Comparison of ENCODE assay signal across 10 cellular contexts in the genomic region with DNA sequence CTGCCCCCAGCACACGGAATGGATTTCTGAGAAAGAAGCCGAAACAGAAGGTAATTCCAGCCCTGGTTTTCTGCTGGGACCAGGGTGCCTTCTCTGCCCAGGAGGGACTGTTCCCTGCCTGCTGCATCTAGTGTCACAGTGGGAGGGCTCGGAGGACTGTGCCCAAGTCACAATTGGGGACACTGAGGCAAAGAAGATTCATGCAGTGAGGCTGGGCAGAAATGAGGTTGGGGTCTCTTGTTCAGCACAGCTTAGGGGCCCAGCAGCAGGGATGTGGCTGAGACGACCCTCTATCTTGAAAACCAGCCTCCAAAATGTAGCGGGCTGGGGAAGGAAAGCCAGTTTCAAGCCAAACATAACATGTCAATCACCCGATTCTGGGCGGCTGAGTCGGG. TPM values are rescaled to one million over a fixed set of nuclear protein-coding genes. Genes with fewer than 3 reads are reported as not detected.
DNase-seq lines count a peak whose midpoint lies in the region; ATAC-seq, FAIRE-seq and TF ChIP-seq lines count a peak whose summit lies in the region.
"Had no signal": no experiment of that assay in that cellular context is flagged by ENCODE, and none has a peak within 500 bp of the region (broad histone marks: within the 10 kb centered on the region; RNA-seq: fewer than 3 reads in every experiment).

No MANE protein-coding gene starts in this region.

- no peaks in the 10 kb centered on the region for H3K36me3 ChIP-seq in IMR-90 (ENCODE audit: control insufficient read depth, insufficient read depth, low read length)
- H3K36me3 ChIP-seq in astrocyte (ENCODE audit: insufficient read depth, low read length) = no peaks in the 10 kb centered on the region

- peak overlapping the region; percentile 79 for H2BK20ac ChIP-seq in IMR-90 (ENCODE audit: low read depth, low read length)

- H3K18ac ChIP-seq in IMR-90 (ENCODE audit: low read depth, low read length) = peak overlapping the region; percentile 37

- CTCF ChIA-PET in IMR-90 (lab: Yijun Ruan, JAX) = no interaction called here

- peak overlapping the region; percentile 86 for H4K91ac ChIP-seq in IMR-90 (ENCODE audit: insufficient read depth, low read depth, low read length)

- H3K79me1 ChIP-seq in IMR-90 (ENCODE audit: low read depth in 1 of 2, low read length in 2 of 2) = peaks cover 6 to 15% of the 10 kb centered on the region in 2 experiments; a peak in 2 of 4 replicates

- no peaks in the 10 kb centered on the region for H3K79me2 ChIP-seq in astrocyte (ENCODE audit: insufficient read depth, low read length)

- DNase-seq in CD14-positive monocyte (ENCODE audit: low spot score) (no peak), IMR-90 (no peak), astrocyte (ENCODE audit: low read depth) (no peak), T1000 (lab: John Stamatoyannopoulos, UW) (no peak), NCI-H2081 treated with DMSO at 0.1 percent for 48 hours (lab: John Stamatoyannopoulos, UW) (no peak)
- DNase-seq in natural killer cell treated with Interleukin-12 subunit alpha and Interleukin-12 subunit beta and Interleukin-15 and Interleukin-18, amount 100 ng/mL, for 72 hours (ENCODE audit: low spot score) = no peak
- DNase-seq: NCI-H1694 treated with DMSO at 0.1 percent for 48 hours had no signal

- peak overlapping the region; percentile 78 for H2AK9ac ChIP-seq in IMR-90 (replicated peaks; ENCODE audit: low read depth, low read length, poor library complexity)

- H3K27ac Mint-ChIP-seq in CD14-positive monocyte (peak overlapping the region; percentile 25 to 91 (median 87)), astrocyte (ENCODE audit: unreplicated experiment) (peak overlapping the region; percentile 12)
- peak overlapping the region; percentile 90 to 96 for H3K27ac Mint-ChIP-seq in natural killer cell treated with Interleukin-12 subunit alpha and Interleukin-12 subunit beta and Interleukin-15 and Interleukin-18, amount 100 ng/mL, for 72 hours

- H3K27ac ChIP-seq in IMR-90 (ENCODE audit: insufficient read depth, low read length) (no peak overlapping the region; the same call in 1 of the 2 replicates), astrocyte (ENCODE audit: low read depth, low read length) (peak overlapping the region; percentile 4)
- H3K27ac ChIP-seq: VCaP had no signal

- H3K9ac ChIP-seq in IMR-90 (ENCODE audit: low read depth, low read length) = peak overlapping the region; percentile 48; the same call in 1 of the 2 replicates
- peak overlapping the region; percentile 56 for H3K9ac ChIP-seq in astrocyte (ENCODE audit: low read length)

- peak overlapping the region; percentile 47 for H3K4me2 ChIP-seq in IMR-90 (ENCODE audit: low read depth, low read length)
- H3K4me2 ChIP-seq in astrocyte (ENCODE audit: low read length) = peak overlapping the region; percentile 71

- no peak for TF ChIP-seq CTCF in CD14-positive monocyte (IDR thresholded peaks at IDR 0.05)
- TF ChIP-seq CTCF in IMR-90 (conservative IDR thresholded peaks at IDR 0.05; ENCODE audit: low read depth, low read length) = no peak
- no peak for TF ChIP-seq CTCF in astrocyte (IDR thresholded peaks at IDR 0.05; ENCODE audit: insufficient read depth, low read depth, low read length)

- H3K27me3 Mint-ChIP-seq in CD14-positive monocyte (ENCODE audit: low read depth in 3 of 3) = peaks cover 4 to 14% (median 14%) of the 10 kb centered on the region in 3 donors
- H3K27me3 Mint-ChIP-seq in astrocyte (ENCODE audit: low read depth, unreplicated experiment) = no peaks in the 10 kb centered on the region
- no peaks in the 10 kb centered on the region for H3K27me3 Mint-ChIP-seq in natural killer cell treated with Interleukin-12 subunit alpha and Interleukin-12 subunit beta and Interleukin-15 and Interleukin-18, amount 100 ng/mL, for 72 hours

- peak overlapping the region; percentile 91 for H2AK5ac ChIP-seq in IMR-90 (ENCODE audit: low read depth, low read length)

- H3K36me3 Mint-ChIP-seq in CD14-positive monocyte (peaks cover 2 to 11% of the 10 kb centered on the region in 2 donors), astrocyte (ENCODE audit: low read depth, unreplicated experiment) (no peaks in the 10 kb centered on the region)
- H3K36me3 Mint-ChIP-seq in natural killer cell treated with Interleukin-12 subunit alpha and Interleukin-12 subunit beta and Interleukin-15 and Interleukin-18, amount 100 ng/mL, for 72 hours = no peaks in the 10 kb centered on the region

- POLR2A ChIA-PET in IMR-90 (lab: Charles Lee; ENCODE audit: unreplicated experiment) = no interaction called here

- H3K4ac ChIP-seq in IMR-90 (ENCODE audit: low read depth, low read length) = peak overlapping the region; percentile 84

- H3K4me3 ChIP-seq in IMR-90 (ENCODE audit: insufficient read depth, low read depth, low read length) (no peak overlapping the region), astrocyte (ENCODE audit: insufficient read depth, low read depth, low read length) (no peak overlapping the region)

- H3K9me3 ChIP-seq in IMR-90 (ENCODE audit: control insufficient read depth, insufficient read depth, low read length) (no peaks in the 10 kb centered on the region), astrocyte (ENCODE audit: insufficient read depth, low read depth, low read length) (no peaks in the 10 kb centered on the region)

- H3K9me1 ChIP-seq in IMR-90 (ENCODE audit: insufficient read depth, low read length) = peaks cover 17% of the 10 kb centered on the region

- H3K9me3 Mint-ChIP-seq in CD14-positive monocyte = peaks cover 0 to 6% (median 0%) of the 10 kb centered on the region in 7 donors
- no peaks in the 10 kb centered on the region for H3K9me3 Mint-ChIP-seq in astrocyte (ENCODE audit: unreplicated experiment)
- peaks cover 2% of the 10 kb centered on the region for H3K9me3 Mint-ChIP-seq in natural killer cell treated with Interleukin-12 subunit alpha and Interleukin-12 subunit beta and Interleukin-15 and Interleukin-18, amount 100 ng/mL, for 72 hours

- intact Hi-C loops in CD14-positive monocyte (cut with micrococcal nuclease) (loop anchor here in 1 of 2 donors (2.0 to 10.0 kb wide), 2 partner anchors 24 to 78 kb away; no protein-coding TSS in a partner anchor), IMR-90 (cut with micrococcal nuclease) (no loop called here)

- H2BK120ac ChIP-seq in IMR-90 (ENCODE audit: low read depth, low read length) = peak overlapping the region; percentile 86

- H3K27me3 ChIP-seq in IMR-90 (ENCODE audit: control insufficient read depth, insufficient read depth, low read length) (no peaks in the 10 kb centered on the region), astrocyte (ENCODE audit: insufficient read depth, low read length) (no peaks in the 10 kb centered on the region)

- WGBS in IMR-90 (ENCODE audit: extremely low coverage in 2 of 2, insufficient read length in 1 of 2), 2 experiments = no CpG with 5 or more reads among the region's 8 CpGs

- peak overlapping the region; percentile 29; the same call in 1 of the 2 replicates for H3K56ac ChIP-seq in IMR-90 (ENCODE audit: extremely low read depth, insufficient read depth, low read length)

- peak overlapping the region; percentile 15; the same call in 1 of the 2 replicates for H3K14ac ChIP-seq in IMR-90 (replicated peaks; ENCODE audit: low read depth, low read length)

- H2BK15ac ChIP-seq in IMR-90 (ENCODE audit: low read depth, low read length) = peak overlapping the region; percentile 74; the same call in 1 of the 3 replicates

- H4K5ac ChIP-seq in IMR-90 (ENCODE audit: low read depth, low read length) = no peak overlapping the region; the same call in 1 of the 2 replicates

- H3K23ac ChIP-seq in IMR-90 (ENCODE audit: low read depth, low read length) = peak overlapping the region; percentile 33; the same call in 1 of the 2 replicates

- no peak for TF ChIP-seq RAD21 in IMR-90 (IDR thresholded peaks at IDR 0.05; ENCODE audit: low read length)

- H2BK5ac ChIP-seq in IMR-90 (ENCODE audit: low read depth, low read length, poor library complexity, severe bottlenecking) = peak overlapping the region; percentile 12

- H3K4me1 ChIP-seq in IMR-90 (ENCODE audit: control insufficient read depth, insufficient read depth, low read length) = peaks cover 17% of the 10 kb centered on the region
- H3K4me1 ChIP-seq in astrocyte (ENCODE audit: insufficient read depth, low read length) = peaks cover 21% of the 10 kb centered on the region

- ATAC-seq in IMR-90 (ENCODE audit: low read depth) = no peak
- ATAC-seq in natural killer cell treated with Interleukin-12 subunit alpha and Interleukin-12 subunit beta and Interleukin-15 and Interleukin-18, amount 100 ng/mL, for 72 hours = no peak
- ATAC-seq in HG03442 (IDR thresholded peaks at IDR 0.05; ENCODE audit: unreplicated experiment) = no peak
- no peak for ATAC-seq in GM18873 (IDR thresholded peaks at IDR 0.05; ENCODE audit: low FRiP score, unreplicated experiment)

- no peak for TF ChIP-seq POLR2A in IMR-90 (IDR thresholded peaks at IDR 0.05; ENCODE audit: low read depth, low read length)

- H3K4me1 Mint-ChIP-seq in CD14-positive monocyte (peaks cover 69% of the 10 kb centered on the region), astrocyte (ENCODE audit: low read depth, unreplicated experiment) (peaks cover 22% of the 10 kb centered on the region)
- H3K4me1 Mint-ChIP-seq in natural killer cell treated with Interleukin-12 subunit alpha and Interleukin-12 subunit beta and Interleukin-15 and Interleukin-18, amount 100 ng/mL, for 72 hours (ENCODE audit: low read depth in 2 of 2) = peaks cover 69 to 76% of the 10 kb centered on the region in 2 donors

- no peak for FAIRE-seq in astrocyte (lab: Jason Lieb, UNC)

- dilution Hi-C loops in IMR-90 (cut with HindIII; ENCODE audit: low sequenced_read_pairs, unreplicated experiment) = no loop called here

- H4K20me1 ChIP-seq in IMR-90 (ENCODE audit: insufficient read depth, low read length) (no peaks in the 10 kb centered on the region), astrocyte (ENCODE audit: insufficient read depth, low read length) (no peaks in the 10 kb centered on the region)

- H3K4me3 Mint-ChIP-seq in CD14-positive monocyte (peak overlapping the region; percentile 71 to 95), astrocyte (ENCODE audit: unreplicated experiment) (no peak overlapping the region)
- peak overlapping the region; percentile 97 for H3K4me3 Mint-ChIP-seq in natural killer cell treated with Interleukin-12 subunit alpha and Interleukin-12 subunit beta and Interleukin-15 and Interleukin-18, amount 100 ng/mL, for 72 hours

- no TSS peak for BruUV-seq in IMR-90 (replicated peaks; lab: Mats Ljungman, UMichigan)

- H2AFZ ChIP-seq in IMR-90 (replicated peaks; ENCODE audit: low read length, poor library complexity) (peak overlapping the region; percentile 81), astrocyte (ENCODE audit: low read depth, low read length) (no peak overlapping the region)

- in situ Hi-C loops in IMR-90 (cut with MboI; ENCODE audit: low sequenced_read_pairs) = no loop called here

- peak overlapping the region; percentile 8 to 32; a peak in 2 of 4 replicates for H4K8ac ChIP-seq in IMR-90 (ENCODE audit: low read depth in 2 of 2, low read length in 2 of 2)

RNA-seq across cellular contexts. Expression of a gene that starts 0.6 kb away (rescaled TPM):
- 1 to 10 TPM; 1.0 to 1.7 TPM for polyA plus RNA-seq in CD14-positive monocyte
- total RNA-seq in IMR-90 (2012; rRNA removed) = 0.72 and 0.83 TPM in 2 replicates
- polyA plus RNA-seq in IMR-90 (2012; rRNA removed) = 0.83 and 0.97 TPM in 2 replicates
- 0.54 and 0.75 TPM in 2 replicates for polyA plus RNA-seq in IMR-90 (2012; cell fraction: cytosol; rRNA removed)
- polyA plus RNA-seq in IMR-90 (2012; cell fraction: nucleus; rRNA removed; ENCODE audit: low replicate concordance) = 0.38 and 0.77 TPM in 2 replicates
- 1.8 and 3.0 TPM in 2 replicates for total RNA-seq in astrocyte
- total RNA-seq in natural killer cell treated with Interleukin-12 subunit alpha and Interleukin-12 subunit beta and Interleukin-15 and Interleukin-18, amount 100 ng/mL, for 72 hours = 10 to 100 TPM; 58.3 to 64.4 TPM

Comparison
In these comparisons a context has a peak if more than half of its experiments do, and no peak if none do; other contexts are left out.
1. H3K27ac Mint-ChIP-seq: peak in every context shown above with its lines; median percentile 93 in natural killer cell treated with Interleukin-12 subunit alpha and Interleukin-12 subunit beta and Interleukin-15 and Interleukin-18, amount 100 ng/mL, for 72 hours; 87 in CD14-positive monocyte; 12 in astrocyte.
2. RNA of a gene that starts 0.6 kb away (total RNA-seq): 58.3 to 64.4 TPM in natural killer cell treated with Interleukin-12 subunit alpha and Interleukin-12 subunit beta and Interleukin-15 and Interleukin-18, amount 100 ng/mL, for 72 hours; 1.8 to 3.0 TPM in astrocyte and 0.72 to 0.83 TPM in IMR-90; every median in the first group is over 10 times any median in the second.